Comparison of ENCODE assay signal across 11 cellular contexts in the genomic region with DNA sequence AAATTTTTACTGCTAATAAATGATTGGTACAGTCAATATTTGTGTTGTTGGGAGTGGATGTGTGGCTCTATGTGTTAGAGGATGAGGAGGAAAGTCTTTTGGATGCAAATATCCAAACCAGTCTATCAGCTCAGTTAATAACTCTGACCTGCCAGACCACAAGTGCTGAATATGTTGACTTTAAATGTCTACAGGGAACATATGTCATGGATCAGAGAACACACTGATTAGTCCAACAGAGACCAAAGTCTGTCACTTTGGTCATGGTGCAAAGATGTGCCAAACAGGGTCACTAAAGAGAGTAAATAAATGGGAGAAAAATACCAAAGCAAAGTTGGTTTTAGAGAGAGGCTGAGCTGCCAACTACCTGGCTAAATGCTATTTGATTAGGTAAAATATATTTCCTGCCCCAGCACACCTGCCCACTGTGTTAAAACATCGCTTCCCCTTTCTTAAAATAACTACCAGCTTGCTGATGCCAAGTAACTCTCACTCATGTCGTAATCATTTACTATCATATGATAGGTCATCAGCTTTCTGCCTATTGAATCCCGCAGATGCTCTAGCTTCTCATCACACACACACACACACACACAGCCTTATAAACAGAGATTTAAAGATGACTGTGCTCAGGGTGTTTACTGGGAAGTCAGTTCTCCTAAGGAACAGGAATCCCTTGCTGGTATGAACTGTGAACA.
DNase-seq lines count a peak whose midpoint lies in the region; ATAC-seq and TF ChIP-seq lines count a peak whose summit lies in the region.
"Had no signal": no experiment of that assay in that cellular context is flagged by ENCODE, and none has a peak within 500 bp of the region (broad histone marks: within the 10 kb centered on the region; RNA-seq: fewer than 3 reads in every experiment).

No MANE protein-coding gene starts in this region.

- H3K36me3 Mint-ChIP-seq in brain, result no peaks in the 10 kb centered on the region

- H3K4me1 Mint-ChIP-seq in brain, result peaks cover 30% of the 10 kb centered on the region

- H3K27ac ChIP-seq in DOHH2 (ENCODE audit: low read depth, low read length) (peak overlapping the region; percentile 41), aorta (ENCODE audit: low read depth in 1 of 2, low read length in 2 of 2) (no peak overlapping the region)

- H3K9me3 ChIP-seq in DOHH2 (ENCODE audit: control insufficient read depth, insufficient read depth, low read length) (no peaks in the 10 kb centered on the region), aorta (ENCODE audit: control insufficient read depth, low read length) (no peaks in the 10 kb centered on the region)

- TF ChIP-seq CTCF in DOHH2 (IDR thresholded peaks at IDR 0.05; ENCODE audit: low read depth, low read length, poor library complexity, severe bottlenecking) (no peak), LNCaP clone FGC (IDR thresholded peaks at IDR 0.05; ENCODE audit: control insufficient read depth, extremely low read depth, insufficient read depth) (no peak), brain (conservative IDR thresholded peaks at IDR 0.05) (no peak)

- H3K27ac Mint-ChIP-seq in brain, result peak overlapping the region in 4 of 5 experiments; percentile 34 to 91 (median 62)

- peak overlapping the region; percentile 45 for H3K4me2 ChIP-seq in DOHH2 (ENCODE audit: low read length)

- H3K4me1 ChIP-seq in DOHH2 (ENCODE audit: control insufficient read depth, low read length), result peaks cover 37% of the 10 kb centered on the region
- H3K4me1 ChIP-seq in aorta (ENCODE audit: control insufficient read depth in 1 of 2, insufficient read depth in 2 of 2, low read length in 2 of 2), result peaks cover 5 to 12% of the 10 kb centered on the region in 2 donors

- H3K36me3 ChIP-seq in DOHH2 (ENCODE audit: control insufficient read depth, low read length), result no peaks in the 10 kb centered on the region
- no peaks in the 10 kb centered on the region for H3K36me3 ChIP-seq in aorta (ENCODE audit: control insufficient read depth in 1 of 2, insufficient read depth in 2 of 2, low read length in 1 of 2)

- H3K9me2 ChIP-seq in DOHH2 (replicated peaks; ENCODE audit: control insufficient read depth, low read length), result no peaks in the 10 kb centered on the region

- no peaks in the 10 kb centered on the region for H3K9me3 Mint-ChIP-seq in brain

- peak; percentile 41 for ATAC-seq in GM19467 (IDR thresholded peaks at IDR 0.05; ENCODE audit: unreplicated experiment)
- no peak for ATAC-seq in aorta (ENCODE audit: low FRiP score)
- ATAC-seq: Panc1 had no signal

- H3K79me2 ChIP-seq in DOHH2 (ENCODE audit: control insufficient read depth, low read length), result no peaks in the 10 kb centered on the region

- peaks cover 6% of the 10 kb centered on the region for H3K27me3 ChIP-seq in DOHH2 (ENCODE audit: control insufficient read depth, low read length)
- H3K27me3 ChIP-seq in aorta (ENCODE audit: control insufficient read depth in 1 of 2, insufficient read depth in 2 of 2, low read length in 1 of 2), result no peaks in the 10 kb centered on the region

- no peaks in the 10 kb centered on the region for H4K20me1 ChIP-seq in DOHH2 (ENCODE audit: control insufficient read depth, insufficient read depth, low read depth, low read length)

- peak overlapping the region in 1 of 5 experiments; percentile 56 for H3K4me3 Mint-ChIP-seq in brain

- no peaks in the 10 kb centered on the region for H3F3A ChIP-seq in DOHH2 (ENCODE audit: control insufficient read depth, insufficient read depth)

- WGBS in aorta, 2 donors, result 62 to 66% methylated on average over 3 of the region's 3 CpGs

- H3K27me3 Mint-ChIP-seq in brain, result no peaks in the 10 kb centered on the region

- peak overlapping the region; percentile 44 for H3K4me3 ChIP-seq in DOHH2 (ENCODE audit: low read length)
- peak overlapping the region; percentile 13 for H3K4me3 ChIP-seq in LNCaP clone FGC (ENCODE audit: low read depth, low read length)
- no peak overlapping the region for H3K4me3 ChIP-seq in aorta (ENCODE audit: low read length in 2 of 2)

- DNase-seq in LNCaP clone FGC (ENCODE audit: low read depth) (peak; percentile 93), Ammon's horn (ENCODE audit: low spot score) (no peak), medulla oblongata (ENCODE audit: extremely low spot score) (no peak), aorta (no peak), NCI-H2227 treated with DMSO at 0.1 percent for 48 hours (lab: John Stamatoyannopoulos, UW) (no peak)
- DNase-seq: DMS79 treated with DMSO at 0.1 percent for 48 hours, kidney glomerular epithelial cell had no signal

- intact Hi-C loops in aorta (cut with DNase I), result no loop called here

Comparison
In these comparisons a context has a peak if more than half of its experiments do, and no peak if none do; other contexts are left out.
1. H3K4me3 ChIP-seq: peak in DOHH2 (single experiment) and LNCaP clone FGC (single experiment); none in aorta (0 of 2).